ENCODE assay signal across 10 cellular contexts in the genomic region with DNA sequence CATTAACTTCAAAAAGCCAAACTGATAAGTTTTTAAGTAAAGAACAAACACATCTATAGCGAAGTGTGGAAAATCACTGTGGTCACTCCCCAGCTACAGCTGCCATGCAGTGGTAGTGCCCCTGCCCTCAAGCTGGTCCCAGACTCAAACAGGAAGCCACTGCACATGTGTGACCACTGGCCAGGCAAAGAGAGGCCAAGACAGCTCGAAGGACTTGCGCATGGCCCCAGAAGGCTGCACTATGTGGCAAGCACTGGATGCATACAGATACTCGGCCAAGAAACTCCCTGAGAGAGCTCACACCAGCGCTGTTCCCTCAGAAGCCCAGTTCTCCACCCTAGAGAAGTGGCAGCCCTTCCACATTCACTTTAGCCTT.
A peak's percentile ranks its signal among the peaks of the same experiment; 100 is the strongest.
DNase-seq lines count a peak whose midpoint lies in the region; ATAC-seq and TF ChIP-seq lines count a peak whose summit lies in the region.
"Had no signal": no experiment of that assay in that cellular context is flagged by ENCODE, and none has a peak within 500 bp of the region (broad histone marks: within the 10 kb centered on the region; RNA-seq: fewer than 3 reads in every experiment).

No MANE protein-coding gene starts in this region.

- H4K91ac ChIP-seq in IMR-90 (ENCODE audit: insufficient read depth, low read depth, low read length), result no peak overlapping the region

- no peak overlapping the region for H3K4ac ChIP-seq in IMR-90 (ENCODE audit: low read depth, low read length)

- H3K4me1 ChIP-seq in A673 (ENCODE audit: insufficient read depth, low read length, poor library complexity, severe bottlenecking) (peaks cover 21% of the 10 kb centered on the region), IMR-90 (ENCODE audit: control insufficient read depth, insufficient read depth, low read length) (peaks cover 37% of the 10 kb centered on the region), mucosa of descending colon (ENCODE audit: low read depth) (peaks cover 43% of the 10 kb centered on the region)

- H2BK120ac ChIP-seq in IMR-90 (ENCODE audit: low read depth, low read length), result no peak overlapping the region

- H4K20me1 ChIP-seq in IMR-90 (ENCODE audit: insufficient read depth, low read length), result peaks cover 100% of the 10 kb centered on the region

- peak overlapping the region; percentile 3; the same call in 1 of the 2 replicates for H3K23ac ChIP-seq in IMR-90 (ENCODE audit: low read depth, low read length)

- BruUV-seq in A673 (replicated peaks; lab: Mats Ljungman, UMichigan), result no TSS peak
- BruUV-seq in IMR-90 (replicated peaks; lab: Mats Ljungman, UMichigan), result no TSS peak

- H3K14ac ChIP-seq in IMR-90 (replicated peaks; ENCODE audit: low read depth, low read length), result no peak overlapping the region

- peak overlapping the region; percentile 43 for H3K4me3 Mint-ChIP-seq in dendritic cell treated with granulocyte-macrophage colony-stimulating factor and Interleukin-4, amounts not matched to agents 40 ng/mL and 50 ng/mL, for 4 days

- dilution Hi-C loops in IMR-90 (cut with HindIII; ENCODE audit: low sequenced_read_pairs, unreplicated experiment), result no loop called here

- no peak overlapping the region for H2BK15ac ChIP-seq in IMR-90 (ENCODE audit: low read depth, low read length)

- no peaks in the 10 kb centered on the region for H3K9me3 ChIP-seq in A673 (ENCODE audit: low read depth, low read length, poor library complexity, severe bottlenecking)
- no peaks in the 10 kb centered on the region for H3K9me3 ChIP-seq in IMR-90 (ENCODE audit: control insufficient read depth, insufficient read depth, low read length)
- no peaks in the 10 kb centered on the region for H3K9me3 ChIP-seq in mucosa of descending colon

- POLR2A ChIA-PET in A673 (lab: Charles Lee; ENCODE audit: low non-redundant PET) (no interaction called here), IMR-90 (lab: Charles Lee; ENCODE audit: unreplicated experiment) (no interaction called here)

- DNase-seq in A673 (ENCODE audit: low spot score) (no peak), IMR-90 (no peak), mucosa of descending colon (no peak), NCI-H1417 treated with DMSO at 0.1 percent for 48 hours (lab: John Stamatoyannopoulos, UW) (no peak), glomerular visceral epithelial cell (ENCODE audit: extremely low spot score) (no peak)
- no peak for DNase-seq in activated CD4-positive, CD25-positive, alpha-beta regulatory T cell treated with anti-CD3 and anti-CD28 coated beads, Interleukin-2, amount 50 U/mL, for 72 hours
- DNase-seq: HCEC 1CT, NCI-H2029 treated with DMSO at 0.1 percent for 48 hours had no signal

- H3K56ac ChIP-seq in IMR-90 (ENCODE audit: extremely low read depth, insufficient read depth, low read length), result no peak overlapping the region

- H3K9me3 Mint-ChIP-seq in dendritic cell treated with granulocyte-macrophage colony-stimulating factor and Interleukin-4, amounts not matched to agents 40 ng/mL and 50 ng/mL, for 4 days, result no peaks in the 10 kb centered on the region

- H3K4me3 ChIP-seq in A673 (ENCODE audit: low read depth, low read length, poor library complexity, severe bottlenecking) (no peak overlapping the region), IMR-90 (ENCODE audit: insufficient read depth, low read depth, low read length) (no peak overlapping the region), mucosa of descending colon (no peak overlapping the region)

- no peak for TF ChIP-seq POLR2A in IMR-90 (IDR thresholded peaks at IDR 0.05; ENCODE audit: low read depth, low read length)

- H3K79me1 ChIP-seq in IMR-90 (ENCODE audit: low read depth in 1 of 2, low read length in 2 of 2), result peaks cover 0 to 93% of the 10 kb centered on the region in 2 experiments; a peak in 3 of 4 replicates

- H3K9ac ChIP-seq in IMR-90 (ENCODE audit: low read depth, low read length), result no peak overlapping the region

- WGBS in IMR-90 (ENCODE audit: extremely low coverage in 2 of 2, insufficient read length in 1 of 2), 2 experiments, result 100% methylated on average over 1 of the region's 5 CpGs; no CpG with 5 or more reads in 1 of the 2 experiments

- H3K27ac ChIP-seq in A673 (ENCODE audit: low read depth, low read length, poor library complexity, severe bottlenecking) (peak overlapping the region; percentile 16), IMR-90 (ENCODE audit: insufficient read depth, low read length) (no peak overlapping the region)

- TF ChIP-seq CTCF in A673 (conservative IDR thresholded peaks at IDR 0.05; ENCODE audit: low read depth, low read length), result no peak
- TF ChIP-seq CTCF in IMR-90 (conservative IDR thresholded peaks at IDR 0.05; ENCODE audit: low read depth, low read length), result no peak
- TF ChIP-seq CTCF in mucosa of descending colon (IDR thresholded peaks at IDR 0.05), result no peak

- H2AK5ac ChIP-seq in IMR-90 (ENCODE audit: low read depth, low read length), result 0 out of 2 replicates have a peak overlapping the region, but pooled peaks have one; percentile 67

- no peak overlapping the region for H4K8ac ChIP-seq in IMR-90 (ENCODE audit: low read depth in 2 of 2, low read length in 2 of 2)

- peaks cover 85% of the 10 kb centered on the region for H3K4me1 Mint-ChIP-seq in dendritic cell treated with granulocyte-macrophage colony-stimulating factor and Interleukin-4, amounts not matched to agents 40 ng/mL and 50 ng/mL, for 4 days (ENCODE audit: low read depth)

- peaks cover 26% of the 10 kb centered on the region for H3K36me3 Mint-ChIP-seq in dendritic cell treated with granulocyte-macrophage colony-stimulating factor and Interleukin-4, amounts not matched to agents 40 ng/mL and 50 ng/mL, for 4 days (ENCODE audit: low read depth)

- H2BK20ac ChIP-seq in IMR-90 (ENCODE audit: low read depth, low read length), result no peak overlapping the region

- no peak overlapping the region for H2AK9ac ChIP-seq in IMR-90 (replicated peaks; ENCODE audit: low read depth, low read length, poor library complexity)

- no peak overlapping the region for H2AFZ ChIP-seq in IMR-90 (replicated peaks; ENCODE audit: low read length, poor library complexity)

- in situ Hi-C loops in IMR-90 (cut with MboI; ENCODE audit: low sequenced_read_pairs), result no loop called here

- no peak overlapping the region for H3K18ac ChIP-seq in IMR-90 (ENCODE audit: low read depth, low read length)

- intact Hi-C loops in A673 (cut with micrococcal nuclease; ENCODE audit: unreplicated experiment), result no loop called here
- intact Hi-C loops in IMR-90 (cut with micrococcal nuclease), result no loop called here
- intact Hi-C loops in dendritic cell treated with granulocyte-macrophage colony-stimulating factor and Interleukin-4, amounts not matched to agents 40 ng/mL and 50 ng/mL, for 4 days (cut with micrococcal nuclease), result loop anchor here (10.0 kb wide), 2 partner anchors 47 to 63 kb away; no protein-coding TSS in a partner anchor
- intact Hi-C loops in mucosa of descending colon (cut with DNase I, micrococcal nuclease), result no loop called here

- no peak overlapping the region for H2BK5ac ChIP-seq in IMR-90 (ENCODE audit: low read depth, low read length, poor library complexity, severe bottlenecking)

- no peaks in the 10 kb centered on the region for H3K27me3 Mint-ChIP-seq in dendritic cell treated with granulocyte-macrophage colony-stimulating factor and Interleukin-4, amounts not matched to agents 40 ng/mL and 50 ng/mL, for 4 days

- no peak; the same call in 1 of the 2 replicates for ATAC-seq in IMR-90 (ENCODE audit: low read depth)
- peak; percentile 4 for ATAC-seq in mucosa of descending colon
- no peak for ATAC-seq in SK-N-SH treated with all-trans-retinoic acid at 6 μM for 48 hours

- H3K4me2 ChIP-seq in IMR-90 (ENCODE audit: low read depth, low read length), result no peak overlapping the region

- CTCF ChIA-PET in A673 (lab: Charles Lee) (no interaction called here), IMR-90 (lab: Yijun Ruan, JAX) (no interaction called here)

- H3K27ac Mint-ChIP-seq in dendritic cell treated with granulocyte-macrophage colony-stimulating factor and Interleukin-4, amounts not matched to agents 40 ng/mL and 50 ng/mL, for 4 days, result peak overlapping the region; percentile 26

- TF ChIP-seq RAD21 in IMR-90 (IDR thresholded peaks at IDR 0.05; ENCODE audit: low read length), result no peak

- H4K5ac ChIP-seq in IMR-90 (ENCODE audit: low read depth, low read length), result no peak overlapping the region

- no peaks in the 10 kb centered on the region for H3K36me3 ChIP-seq in A673 (ENCODE audit: insufficient read depth, low read length, poor library complexity, severe bottlenecking)
- 0 out of 2 replicates have a peak, but pooled peaks cover 1% of the 10 kb centered on the region for H3K36me3 ChIP-seq in IMR-90 (ENCODE audit: control insufficient read depth, insufficient read depth, low read length)
- no peaks in the 10 kb centered on the region for H3K36me3 ChIP-seq in mucosa of descending colon (ENCODE audit: low read depth)

- peaks cover 62% of the 10 kb centered on the region for H3K9me1 ChIP-seq in IMR-90 (ENCODE audit: insufficient read depth, low read length)

- no peaks in the 10 kb centered on the region for H3K27me3 ChIP-seq in A673 (replicated peaks; ENCODE audit: insufficient read depth, low read depth, low read length, poor library complexity)
- no peaks in the 10 kb centered on the region for H3K27me3 ChIP-seq in IMR-90 (ENCODE audit: control insufficient read depth, insufficient read depth, low read length)

TF ChIP-seq in IMR-90, 13 proteins besides CTCF, POLR2A, EP300 and RAD21:
- TF ChIP-seq BHLHE40 (IDR thresholded peaks at IDR 0.05; ENCODE audit: low read depth, low read length), result no peak
- TF ChIP-seq MXI1 (IDR thresholded peaks at IDR 0.05; ENCODE audit: borderline replicate concordance, low read depth, low read length), result no peak
- TF ChIP-seq CEBPB (IDR thresholded peaks at IDR 0.05; ENCODE audit: low read depth, low read length), result no peak
TF ChIP-seq in IMR-90: peak in this region for 0.

TF ChIP-seq in SK-N-SH treated with all-trans-retinoic acid at 6 μM for 48 hours, 23 proteins besides CTCF, POLR2A, EP300 and RAD21 (continues in another document):
- TF ChIP-seq BACH2 (CRISPR knock-in tag; IDR thresholded peaks at IDR 0.05; ENCODE audit: borderline replicate concordance) (no peak), TCF4 (CRISPR knock-in tag; IDR thresholded peaks at IDR 0.05; ENCODE audit: borderline replicate concordance) (no peak)
- TF ChIP-seq, protein P1, sequence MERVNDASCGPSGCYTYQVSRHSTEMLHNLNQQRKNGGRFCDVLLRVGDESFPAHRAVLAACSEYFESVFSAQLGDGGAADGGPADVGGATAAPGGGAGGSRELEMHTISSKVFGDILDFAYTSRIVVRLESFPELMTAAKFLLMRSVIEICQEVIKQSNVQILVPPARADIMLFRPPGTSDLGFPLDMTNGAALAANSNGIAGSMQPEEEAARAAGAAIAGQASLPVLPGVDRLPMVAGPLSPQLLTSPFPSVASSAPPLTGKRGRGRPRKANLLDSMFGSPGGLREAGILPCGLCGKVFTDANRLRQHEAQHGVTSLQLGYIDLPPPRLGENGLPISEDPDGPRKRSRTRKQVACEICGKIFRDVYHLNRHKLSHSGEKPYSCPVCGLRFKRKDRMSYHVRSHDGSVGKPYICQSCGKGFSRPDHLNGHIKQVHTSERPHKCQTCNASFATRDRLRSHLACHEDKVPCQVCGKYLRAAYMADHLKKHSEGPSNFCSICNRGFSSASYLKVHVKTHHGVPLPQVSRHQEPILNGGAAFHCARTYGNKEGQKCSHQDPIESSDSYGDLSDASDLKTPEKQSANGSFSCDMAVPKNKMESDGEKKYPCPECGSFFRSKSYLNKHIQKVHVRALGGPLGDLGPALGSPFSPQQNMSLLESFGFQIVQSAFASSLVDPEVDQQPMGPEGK (CRISPR knock-in tag; IDR thresholded peaks at IDR 0.05; ENCODE audit: borderline replicate concordance), result no peak
